9 cellular contexts compared by ENCODE assay signal in the genomic region with DNA sequence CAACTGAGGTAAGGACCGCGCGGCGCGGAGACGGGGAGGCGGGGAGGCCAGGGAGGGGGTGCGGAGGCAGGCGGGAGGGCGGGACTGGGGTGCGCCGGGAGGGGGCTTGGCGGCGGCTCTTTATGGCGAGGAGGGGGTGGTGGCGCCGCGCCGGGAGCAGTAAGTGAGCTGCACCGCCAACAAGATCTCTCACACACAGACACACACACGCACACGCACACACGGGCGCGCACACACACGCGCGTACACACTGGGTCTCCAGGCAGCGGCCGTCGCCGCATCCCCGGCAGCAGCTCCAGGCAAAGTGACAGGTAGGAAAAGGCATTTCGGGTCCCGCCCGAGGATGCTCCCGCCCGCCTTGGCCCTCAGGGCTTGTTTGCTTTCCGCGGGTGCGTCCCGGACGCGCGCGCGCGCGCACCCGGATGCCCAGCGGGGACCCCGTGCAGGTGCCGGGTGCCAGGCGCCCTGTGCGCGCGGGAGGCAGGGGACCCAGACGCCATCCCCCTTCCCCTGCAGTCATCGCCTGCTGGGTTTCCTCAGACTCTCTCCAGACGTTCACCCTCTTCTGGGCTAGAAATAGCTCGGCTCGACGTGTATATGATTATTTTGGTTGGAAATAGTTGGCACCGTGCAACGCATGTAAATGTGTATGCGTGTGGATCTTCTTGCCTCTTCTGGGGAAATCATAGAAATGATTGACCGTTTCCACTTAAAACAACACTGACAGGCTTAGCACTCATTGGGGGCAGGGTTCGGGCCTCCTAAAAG. TPM values are rescaled to one million over a fixed set of nuclear protein-coding genes. Genes with fewer than 3 reads are reported as not detected.
DNase-seq lines count a peak whose midpoint lies in the region; ATAC-seq, FAIRE-seq and TF ChIP-seq lines count a peak whose summit lies in the region.
"Had no signal": no experiment of that assay in that cellular context is flagged by ENCODE, and none has a peak within 500 bp of the region (broad histone marks: within the 10 kb centered on the region; RNA-seq: fewer than 3 reads in every experiment).

Gene PLCB4 (plus strand): TSS at position 192 of the 768 bp plus-strand sequence. CDS start 238,728 bp downstream, outside the sequence.

- ATAC-seq in HepG2: peak; percentile 39

- in situ Hi-C loops in HepG2 (cut with HindIII; ENCODE audit: extremely low pct_ligation_motif_present, low pct_unique_long_range_greater_than_20kb): no loop called here

- BruUV-seq in HepG2 (replicated peaks; lab: Mats Ljungman, UMichigan): no TSS peak

- 12% methylated on average over 24 of the region's 68 CpGs for WGBS in HepG2 (ENCODE audit: low lambda C conversion rate)
- WGBS in thyroid gland, 2 donors: 1% methylated on average over 32 to 38 of the region's 68 CpGs

- POLR2A ChIA-PET in HepG2 (lab: Yijun Ruan, JAX): no interaction called here
- POLR2A ChIA-PET in GM10248 (lab: Yijun Ruan, JAX): no interaction called here

- peaks cover 9 to 40% of the 10 kb centered on the region in 2 experiments; a peak in 4 of 5 replicates for H3K27me3 ChIP-seq in HepG2 (ENCODE audit: control insufficient read depth in 1 of 2, insufficient read depth in 2 of 2, low read length in 2 of 2)
- no peaks in the 10 kb centered on the region for H3K27me3 ChIP-seq in thyroid gland

- H3K27ac ChIP-seq in HepG2 (ENCODE audit: extremely low read length, insufficient read depth, low read length): no peak within 1 kb of the TSS
- peak within 1 kb of the TSS; percentile 57 to 80 (median 73) for H3K27ac ChIP-seq in thyroid gland

- intact Hi-C loops in HepG2 (cut with micrococcal nuclease; ENCODE audit: unreplicated experiment) (no loop called here), thyroid gland (cut with DNase I) (no loop called here)

- FAIRE-seq in HepG2 (lab: Jason Lieb, UNC): no peak

- H3K4me3 ChIP-seq in HepG2 (replicated peaks in 1 of 3; ENCODE audit: insufficient read depth in 1 of 3, low read depth in 2 of 3, low read length in 3 of 3): peak within 1 kb of the TSS; percentile 32 to 67 (median 44); a peak in 5 of 6 replicates
- H3K4me3 ChIP-seq in thyroid gland (replicated peaks in 1 of 3): peak within 1 kb of the TSS; percentile 72 to 77 (median 72)

- TF ChIP-seq EP300 in HepG2 (IDR thresholded peaks at IDR 0.05; ENCODE audit: low read depth in 2 of 2, low read length in 2 of 2) (no peak), HepG2 (CRISPR knock-in tag; IDR thresholded peaks at IDR 0.05; ENCODE audit: borderline replicate concordance) (no peak)

- no peaks in the 10 kb centered on the region for H4K20me1 ChIP-seq in HepG2 (ENCODE audit: insufficient read depth, low read length)

- H3K9ac ChIP-seq in HepG2 (ENCODE audit: insufficient read depth, low read depth, low read length): no peak within 1 kb of the TSS

- DNase-seq in NCI-H82 (lab: John Stamatoyannopoulos, UW) (peak; percentile 67), NCI-H82 treated with DMSO at 0.1 percent for 48 hours (lab: John Stamatoyannopoulos, UW; ENCODE audit: unreplicated experiment) (no peak), NCI-H748 treated with DMSO at 0.1 percent for 48 hours (lab: John Stamatoyannopoulos, UW) (peak; percentile 80), dedifferentiated amniotic fluid mesenchymal stem cell (ENCODE audit: extremely low spot score) (peak; percentile 33), HepG2 (ENCODE audit: low spot score) (no peak), thyroid gland (peak; percentile 57 to 64), GM10248 (ENCODE audit: extremely low spot score) (no peak)
- no peak for DNase-seq in activated CD4-positive, alpha-beta T cell treated with anti-CD3 and anti-CD28 coated beads for 4 hours
- DNase-seq: CD4-positive, CD25-positive, alpha-beta regulatory T cell had no signal

- no peaks in the 10 kb centered on the region for H3K79me2 ChIP-seq in HepG2 (ENCODE audit: insufficient read depth, low read length)

- peak within 1 kb of the TSS; percentile 60 for H3K4me2 ChIP-seq in HepG2 (ENCODE audit: low read depth, low read length)

- TF ChIP-seq CTCF in HepG2 (CRISPR knock-in tag; IDR thresholded peaks at IDR 0.05) (no peak), thyroid gland (IDR thresholded peaks at IDR 0.05) (no peak), GM10248 (IDR thresholded peaks at IDR 0.05; ENCODE audit: control extremely low read depth, extremely low read depth, low read depth, missing control alignments) (no peak)

- CTCF ChIA-PET in HepG2 (lab: Yijun Ruan, JAX; ENCODE audit: low intra/inter-chr PET ratio, low total read pairs): no interaction called here
- CTCF ChIA-PET in GM10248 (lab: Yijun Ruan, JAX): no interaction called here

- H3K9me3 ChIP-seq in HepG2 (ENCODE audit: low read length): no peaks in the 10 kb centered on the region
- no peaks in the 10 kb centered on the region for H3K9me3 ChIP-seq in thyroid gland

- TF ChIP-seq RAD21 in HepG2 (CRISPR knock-in tag; IDR thresholded peaks at IDR 0.05): no peak

- H3K36me3 ChIP-seq in HepG2 (replicated peaks in 1 of 2; ENCODE audit: control insufficient read depth in 1 of 2, insufficient read depth in 2 of 2, low read length in 2 of 2): no peaks in the 10 kb centered on the region
- H3K36me3 ChIP-seq in thyroid gland: no peaks in the 10 kb centered on the region

- TF ChIP-seq POLR2A in HepG2 (IDR thresholded peaks at IDR 0.05; ENCODE audit: insufficient read depth in 1 of 2, low read depth in 2 of 2, low read length in 2 of 2): no peak
- peak in 1 of 2 donors; percentile 7 for TF ChIP-seq POLR2A in thyroid gland (IDR thresholded peaks at IDR 0.05)

- 0 out of 2 replicates have a peak, but pooled peaks cover 12% of the 10 kb centered on the region for H3K4me1 ChIP-seq in HepG2 (ENCODE audit: insufficient read depth, low read length)
- peaks cover 6 to 24% of the 10 kb centered on the region in 2 donors for H3K4me1 ChIP-seq in thyroid gland

- no peak within 1 kb of the TSS for H2AFZ ChIP-seq in HepG2 (ENCODE audit: low read length)

TF ChIP-seq in HepG2, 621 proteins besides CTCF, POLR2A, EP300 and RAD21 (continues in another document):
- TF ChIP-seq IKZF1 (IDR thresholded peaks at IDR 0.05) (no peak), GLI4 (CRISPR knock-in tag; IDR thresholded peaks at IDR 0.05; ENCODE audit: borderline replicate concordance) (no peak), MXD1 (CRISPR knock-in tag; IDR thresholded peaks at IDR 0.05) (peak; percentile 26; the same call in 1 of the 2 replicates), ZNF549 (CRISPR knock-in tag; IDR thresholded peaks at IDR 0.05) (no peak), CBX5 (CRISPR knock-in tag; IDR thresholded peaks at IDR 0.05; ENCODE audit: borderline replicate concordance) (no peak), NFIB (CRISPR knock-in tag; IDR thresholded peaks at IDR 0.05; ENCODE audit: borderline replicate concordance) (no peak), HNRNPL (IDR thresholded peaks at IDR 0.05; ENCODE audit: low read depth, low read length) (0 out of 2 replicates have a peak, but pooled peaks have one; percentile 22), HOXA5 (CRISPR knock-in tag; IDR thresholded peaks at IDR 0.05) (no peak), HNRNPK (IDR thresholded peaks at IDR 0.05; ENCODE audit: low read depth, low read length, poor library complexity, severe bottlenecking) (peak; percentile 9), ZNF234 (CRISPR knock-in tag; conservative IDR thresholded peaks at IDR 0.05) (no peak), EZH2 (conservative IDR thresholded peaks at IDR 0.05; ENCODE audit: low read depth, low read length) (peak; percentile 84; the same call in 1 of the 2 replicates)
- TF ChIP-seq, protein P1, sequence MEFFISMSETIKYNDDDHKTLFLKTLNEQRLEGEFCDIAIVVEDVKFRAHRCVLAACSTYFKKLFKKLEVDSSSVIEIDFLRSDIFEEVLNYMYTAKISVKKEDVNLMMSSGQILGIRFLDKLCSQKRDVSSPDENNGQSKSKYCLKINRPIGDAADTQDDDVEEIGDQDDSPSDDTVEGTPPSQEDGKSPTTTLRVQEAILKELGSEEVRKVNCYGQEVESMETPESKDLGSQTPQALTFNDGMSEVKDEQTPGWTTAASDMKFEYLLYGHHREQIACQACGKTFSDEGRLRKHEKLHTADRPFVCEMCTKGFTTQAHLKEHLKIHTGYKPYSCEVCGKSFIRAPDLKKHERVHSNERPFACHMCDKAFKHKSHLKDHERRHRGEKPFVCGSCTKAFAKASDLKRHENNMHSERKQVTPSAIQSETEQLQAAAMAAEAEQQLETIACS (CRISPR knock-in tag; IDR thresholded peaks at IDR 0.05): peak; percentile 79

RNA-seq across cellular contexts. Expression of gene PLCB4, which starts in this region (rescaled TPM):
- not detected in 2 replicates for total RNA-seq in HepG2 (2016; rRNA removed; fragmentation: Illumina TruSeq; extraction: Trizol)
- total RNA-seq in HepG2 (2016; cell fraction: cytosol; rRNA removed; fragmentation: Illumina TruSeq; extraction: Trizol; ENCODE audit: low read depth): not detected in 2 replicates
- 0.09 TPM in 1 of 2 replicates, not detected in the other for total RNA-seq in HepG2 (2016; cell fraction: insoluble cytoplasmic fraction; rRNA removed; fragmentation: Illumina TruSeq; extraction: Trizol)
- total RNA-seq in HepG2 (2016; cell fraction: membrane; rRNA removed; fragmentation: Illumina TruSeq; extraction: Trizol): not detected in 2 replicates
- not detected in 2 replicates for total RNA-seq in HepG2 (2016; cell fraction: nucleus; rRNA removed; fragmentation: Illumina TruSeq; extraction: Trizol)
- polyA plus RNA-seq in HepG2 (2011; rRNA removed): 0.01 and 0.03 TPM in 2 replicates
- 0.01 TPM in 1 of 2 replicates, not detected in the other for polyA plus RNA-seq in HepG2 (2011; cell fraction: cytosol; rRNA removed)
- polyA plus RNA-seq in HepG2 (2011; cell fraction: nucleus; rRNA removed): 0.02 TPM in 1 of 2 replicates, not detected in the other
- polyA plus RNA-seq in HepG2 (2012): not detected in 2 replicates
- polyA plus RNA-seq in HepG2 (2016; cell fraction: cytosol; fragmentation: Illumina TruSeq; extraction: Trizol; ENCODE audit: low read depth): not detected in 2 replicates
- not detected in 2 replicates for polyA plus RNA-seq in HepG2 (2016; cell fraction: insoluble cytoplasmic fraction; fragmentation: Illumina TruSeq; extraction: Trizol; ENCODE audit: low read depth)
- not detected in 2 replicates for polyA plus RNA-seq in HepG2 (2016; cell fraction: membrane; fragmentation: Illumina TruSeq; extraction: Trizol; ENCODE audit: low read depth)
- 0.11 TPM in 1 of 2 replicates, not detected in the other for polyA plus RNA-seq in HepG2 (2016; cell fraction: nucleus; fragmentation: Illumina TruSeq; extraction: Trizol; ENCODE audit: insufficient read depth, low read depth)
- 0.40 TPM in 1 of 2 replicates, not detected in the other for polyA minus RNA-seq in HepG2 (2011; rRNA and poly(A)+ RNA removed; ENCODE audit: low replicate concordance)
- not detected in 2 replicates for polyA minus RNA-seq in HepG2 (2011; cell fraction: cytosol; rRNA and poly(A)+ RNA removed)
- polyA minus RNA-seq in HepG2 (2011; cell fraction: nucleus; rRNA and poly(A)+ RNA removed): not detected in 2 replicates
- 10 to 100 TPM; 50.9 to 77.9 (median 67.9) TPM for total RNA-seq in thyroid gland
- polyA plus RNA-seq: CD4-positive, CD25-positive, alpha-beta regulatory T cell had no signal

Comparison
In these comparisons a context has a peak if more than half of its experiments do, and no peak if none do; other contexts are left out.
1. RNA of gene PLCB4 (total RNA-seq): 50.9 to 77.9 TPM in thyroid gland; 0.09 TPM in HepG2; every median in the first group is over 10 times any median in the second.
2. DNase-seq: peak in NCI-H82 (single experiment), NCI-H748 treated with DMSO at 0.1 percent for 48 hours (single experiment), dedifferentiated amniotic fluid mesenchymal stem cell (single experiment) and thyroid gland (2 of 2); none in NCI-H82 treated with DMSO at 0.1 percent for 48 hours (single experiment), HepG2 (single experiment), GM10248 (single experiment) and activated CD4-positive, alpha-beta T cell treated with anti-CD3 and anti-CD28 coated beads for 4 hours (0 of 2).
3. Peak in ATAC-seq, H3K4me3 ChIP-seq and H3K4me2 ChIP-seq in HepG2; RNA of the gene not detected or under 1 TPM.